26 cellular contexts compared by ENCODE assay signal in the genomic region with DNA sequence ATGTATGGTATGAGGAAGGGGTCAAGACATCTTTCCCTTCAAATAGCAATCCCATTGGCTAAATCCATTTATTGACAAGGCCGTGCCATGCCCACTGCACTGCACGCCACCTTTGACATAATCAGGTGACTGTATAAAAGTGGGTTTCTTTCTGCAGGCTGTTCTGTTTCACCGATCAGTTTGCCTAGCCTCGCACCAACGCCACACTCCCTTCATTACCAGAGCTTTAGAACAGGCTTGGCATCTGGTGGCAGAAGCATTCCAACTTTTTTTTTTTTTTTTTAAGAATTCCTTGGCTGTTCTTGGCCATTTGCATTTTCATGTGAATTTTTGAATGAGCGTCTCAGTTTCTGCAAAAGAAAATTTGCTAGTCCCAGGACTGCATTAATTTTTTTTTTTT.
"Had no signal": no experiment of that assay in that cellular context is flagged by ENCODE, and none has a peak within 500 bp of the region (broad histone marks: within the 10 kb centered on the region; RNA-seq: fewer than 3 reads in every experiment).

No MANE protein-coding gene starts in this region.

- H3K4me1 Mint-ChIP-seq: activated naive CD8-positive, alpha-beta T cell treated with anti-CD3 and anti-CD28 coated beads, Interleukin-2, amount 50 U/mL, for 24 hours had no signal

- ATAC-seq: activated naive CD8-positive, alpha-beta T cell treated with anti-CD3 and anti-CD28 coated beads, Interleukin-2, amount 50 U/mL, for 24 hours; activated T-cell treated with anti-CD3 and anti-CD28 coated beads, Interleukin-2, amount 50 U/mL, for 4 hours; esophagus mucosa; WTC11 had no signal

- H3K9me3 Mint-ChIP-seq: activated CD4-positive, alpha-beta memory T cell treated with anti-CD3 and anti-CD28 coated beads, Interleukin-2, amount 10 ng/mL, durations not matched to agents 7 days and 5 days; activated CD4-positive, alpha-beta T cell treated with anti-CD3 and anti-CD28 coated beads, Interleukin-2, amount 10 ng/mL, durations not matched to agents 7 days and 5 days; activated naive CD4-positive, alpha-beta T cell treated with anti-CD3 and anti-CD28 coated beads for 36 hours; activated naive CD4-positive, alpha-beta T cell treated with anti-CD3 and anti-CD28 coated beads, Interleukin-2, amount 50 U/mL, for 24 hours; activated naive CD8-positive, alpha-beta T cell treated with anti-CD3 and anti-CD28 coated beads for 36 hours; activated naive CD8-positive, alpha-beta T cell treated with anti-CD3 and anti-CD28 coated beads, Interleukin-2, amount 50 U/mL, for 24 hours; activated T-cell treated with anti-CD3 and anti-CD28 coated beads, Interleukin-2, amount 50 U/mL, for 4 hours; activated T-helper 1 cell treated with anti-CD3 and anti-CD28 coated beads, Interleukin-12 subunit alpha, Interleukin-12 subunit beta, Interleukin-2, Interleukin-4 antibody, amounts not matched to agents 30 ng/mL and 10 ng/mL and 1 ng/mL, durations not matched to agents 14 hours and 24 hours and 36 hours; activated T-helper 2 cell treated with anti-CD3 and anti-CD28 coated beads, Interferon-gamma antibody, Interleukin-2, Interleukin-4, amounts not matched to agents 10 μg/mL and 5 μg/mL and 100 μg/mL, durations not matched to agents 14 hours and 24 hours and 36 hours; brain; WTC11 had no signal

- H3K4me3 Mint-ChIP-seq: activated CD4-positive, alpha-beta memory T cell treated with anti-CD3 and anti-CD28 coated beads, Interleukin-2, amount 10 ng/mL, durations not matched to agents 7 days and 5 days; activated CD4-positive, alpha-beta T cell treated with anti-CD3 and anti-CD28 coated beads, Interleukin-2, amount 10 ng/mL, durations not matched to agents 7 days and 5 days; activated naive CD4-positive, alpha-beta T cell treated with anti-CD3 and anti-CD28 coated beads for 36 hours; activated naive CD4-positive, alpha-beta T cell treated with anti-CD3 and anti-CD28 coated beads, Interleukin-2, amount 50 U/mL, for 24 hours; activated naive CD8-positive, alpha-beta T cell treated with anti-CD3 and anti-CD28 coated beads for 36 hours; activated naive CD8-positive, alpha-beta T cell treated with anti-CD3 and anti-CD28 coated beads, Interleukin-2, amount 50 U/mL, for 24 hours; activated T-cell treated with anti-CD3 and anti-CD28 coated beads, Interleukin-2, amount 50 U/mL, for 4 hours; activated T-helper 1 cell treated with anti-CD3 and anti-CD28 coated beads, Interleukin-12 subunit alpha, Interleukin-12 subunit beta, Interleukin-2, Interleukin-4 antibody, amounts not matched to agents 30 ng/mL and 10 ng/mL and 1 ng/mL, durations not matched to agents 14 hours and 24 hours and 36 hours; WTC11 had no signal

- H3K36me3 Mint-ChIP-seq: brain, WTC11 had no signal

- DNase-seq: activated CD4-positive, alpha-beta memory T cell treated with anti-CD3 and anti-CD28 coated beads, Interleukin-2, amount 10 ng/mL, durations not matched to agents 7 days and 5 days; activated CD4-positive, alpha-beta T cell treated with anti-CD3 and anti-CD28 coated beads for 1 hour; activated CD4-positive, alpha-beta T cell treated with anti-CD3 and anti-CD28 coated beads for 4 hours; activated CD4-positive, alpha-beta T cell treated with anti-CD3 and anti-CD28 coated beads, Interleukin-2, amount 10 ng/mL, durations not matched to agents 7 days and 5 days; activated CD4-positive, alpha-beta T cell treated with anti-CD3 and anti-CD28 coated beads, Interleukin-2, amount 50 U/mL, for 4 hours; activated effector memory CD4-positive, alpha-beta T cell treated with anti-CD3 and anti-CD28 coated beads, Interleukin-2, amount 50 U/mL, for 16 hours; activated naive CD4-positive, alpha-beta T cell treated with anti-CD3 and anti-CD28 coated beads for 36 hours; activated naive CD8-positive, alpha-beta T cell treated with anti-CD3 and anti-CD28 coated beads for 36 hours; activated naive CD8-positive, alpha-beta T cell treated with anti-CD3 and anti-CD28 coated beads, Interleukin-2, amount 50 U/mL, for 24 hours; activated T-cell treated with anti-CD3 and anti-CD28 coated beads, Interleukin-2, amount 50 U/mL, for 4 hours; adrenal gland; amygdala; aorta; central memory CD4-positive, alpha-beta T cell; cerebellar nuclear complex; colonic mucosa; effector CD8-positive, alpha-beta T cell; foreskin fibroblast; head of caudate nucleus; T-helper 2 cell had no signal

- H3K27ac Mint-ChIP-seq: activated CD4-positive, alpha-beta memory T cell treated with anti-CD3 and anti-CD28 coated beads, Interleukin-2, amount 10 ng/mL, durations not matched to agents 7 days and 5 days; activated CD4-positive, alpha-beta T cell treated with anti-CD3 and anti-CD28 coated beads, Interleukin-2, amount 10 ng/mL, durations not matched to agents 7 days and 5 days; activated naive CD4-positive, alpha-beta T cell treated with anti-CD3 and anti-CD28 coated beads for 36 hours; activated naive CD4-positive, alpha-beta T cell treated with anti-CD3 and anti-CD28 coated beads, Interleukin-2, amount 50 U/mL, for 24 hours; activated naive CD8-positive, alpha-beta T cell treated with anti-CD3 and anti-CD28 coated beads for 36 hours; activated naive CD8-positive, alpha-beta T cell treated with anti-CD3 and anti-CD28 coated beads, Interleukin-2, amount 50 U/mL, for 24 hours; activated T-helper 1 cell treated with anti-CD3 and anti-CD28 coated beads, Interleukin-12 subunit alpha, Interleukin-12 subunit beta, Interleukin-2, Interleukin-4 antibody, amounts not matched to agents 30 ng/mL and 10 ng/mL and 1 ng/mL, durations not matched to agents 14 hours and 24 hours and 36 hours; activated T-helper 2 cell treated with anti-CD3 and anti-CD28 coated beads, Interferon-gamma antibody, Interleukin-2, Interleukin-4, amounts not matched to agents 10 μg/mL and 5 μg/mL and 100 μg/mL, durations not matched to agents 14 hours and 24 hours and 36 hours; brain; WTC11 had no signal

- H3K27me3 Mint-ChIP-seq: activated CD4-positive, alpha-beta memory T cell treated with anti-CD3 and anti-CD28 coated beads, Interleukin-2, amount 10 ng/mL, durations not matched to agents 7 days and 5 days; activated CD4-positive, alpha-beta T cell treated with anti-CD3 and anti-CD28 coated beads, Interleukin-2, amount 10 ng/mL, durations not matched to agents 7 days and 5 days; activated naive CD4-positive, alpha-beta T cell treated with anti-CD3 and anti-CD28 coated beads, Interleukin-2, amount 50 U/mL, for 24 hours; activated naive CD8-positive, alpha-beta T cell treated with anti-CD3 and anti-CD28 coated beads for 36 hours; activated naive CD8-positive, alpha-beta T cell treated with anti-CD3 and anti-CD28 coated beads, Interleukin-2, amount 50 U/mL, for 24 hours had no signal
